4 cellular contexts compared by ENCODE assay signal in the genomic region with DNA sequence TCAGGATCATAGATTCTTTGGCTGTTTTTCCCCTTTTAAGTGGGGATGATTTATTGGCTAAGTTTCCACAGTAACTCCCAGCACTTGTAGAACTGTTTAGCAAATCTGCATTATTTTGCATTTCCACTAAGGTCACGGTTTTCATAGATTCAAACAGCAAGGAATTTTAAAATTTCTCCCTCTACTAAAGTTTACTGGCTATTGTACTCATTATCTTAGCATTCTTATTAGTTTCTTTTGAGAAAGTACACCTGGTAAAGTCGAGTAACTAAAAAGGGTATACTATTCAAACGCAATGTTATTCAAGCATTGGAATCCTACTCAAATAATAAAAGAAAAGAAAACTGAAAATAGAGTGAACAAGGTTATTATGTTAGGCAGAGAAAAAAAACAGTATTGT.
"Had no signal": no experiment of that assay in that cellular context is flagged by ENCODE, and none has a peak within 500 bp of the region (broad histone marks: within the 10 kb centered on the region; RNA-seq: fewer than 3 reads in every experiment).

No MANE protein-coding gene starts in this region.

- H3K27ac Mint-ChIP-seq: IgD-negative memory B cell had no signal

- H3K9ac ChIP-seq: GM23248 had no signal

- H3K4me3 Mint-ChIP-seq: IgD-negative memory B cell had no signal

- H3K27ac ChIP-seq: GM23248 had no signal

- DNase-seq: GM23248, KBM-7 had no signal

- H3K36me3 ChIP-seq: HAP-1 had no signal

- H3K9me3 ChIP-seq: HAP-1 had no signal

- H3K27me3 Mint-ChIP-seq: IgD-negative memory B cell had no signal

- H3K9me3 Mint-ChIP-seq: IgD-negative memory B cell had no signal

- H2AFZ ChIP-seq: GM23248 had no signal

- H3K4me1 Mint-ChIP-seq: IgD-negative memory B cell had no signal

- H3K4me3 ChIP-seq: GM23248, HAP-1 had no signal
